ENCODE assay signal across 18 cellular contexts in the genomic region with DNA sequence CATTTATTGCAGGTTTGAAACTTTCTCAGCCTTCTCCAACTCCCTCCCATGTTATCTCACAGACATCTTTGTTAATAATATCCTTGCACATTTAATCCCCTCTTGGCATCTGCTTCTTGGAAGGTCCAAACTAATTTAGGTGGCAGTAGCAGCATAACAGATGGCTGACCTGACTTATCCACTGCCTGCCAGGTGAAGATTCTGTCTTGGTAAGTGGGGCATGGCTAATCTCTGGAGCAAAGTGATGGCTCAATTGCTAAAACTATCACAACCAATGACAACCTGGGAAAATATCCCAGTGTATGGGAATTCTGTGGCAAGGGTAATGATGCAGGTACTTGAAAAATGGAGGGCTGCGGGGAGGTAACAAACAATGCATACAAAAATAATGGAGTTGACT.
"Had no signal": no experiment of that assay in that cellular context is flagged by ENCODE, and none has a peak within 500 bp of the region (broad histone marks: within the 10 kb centered on the region; RNA-seq: fewer than 3 reads in every experiment).

No MANE protein-coding gene starts in this region.

- H3K4me1 ChIP-seq: SJSA1 had no signal

- H3K9me3 ChIP-seq: SJSA1 had no signal

- H3K36me3 ChIP-seq: SJSA1 had no signal

- H3K27me3 ChIP-seq: SJSA1 had no signal

- H3K27ac ChIP-seq: HL-60, SJSA1, SK-N-MC had no signal

- DNase-seq: KBM-7, MV-4-11, NCI-H1048, NCI-H1105, NCI-H1417, NCI-H1436 treated with DMSO at 0.1 percent for 48 hours, NCI-H1694, NCI-H1930, NCI-H2081, NCI-H2107, NCI-H2227 treated with DMSO at 0.1 percent for 48 hours, NCI-H526, Right ventricle myocardium superior, RPMI8226, SIG-M5 had no signal

- H3K4me3 ChIP-seq: SJSA1, SK-N-MC had no signal
